30 cellular contexts compared by ENCODE assay signal in genomic region chr1:214398490-214398889, GRCh38.
"Had no signal": no experiment of that assay in that cellular context is flagged by ENCODE, and none has a peak within 500 bp of the region (broad histone marks: within the 10 kb centered on the region; RNA-seq: fewer than 3 reads in every experiment).

No MANE protein-coding gene starts in this region.

- H3K27ac ChIP-seq: ascending aorta, VCaP had no signal

- H3K4me3 Mint-ChIP-seq: activated CD4-positive, alpha-beta memory T cell treated with anti-CD3 and anti-CD28 coated beads, Interleukin-2, amount 10 ng/mL, durations not matched to agents 7 days and 5 days; activated CD4-positive, alpha-beta T cell treated with anti-CD3 and anti-CD28 coated beads for 36 hours; activated CD4-positive, alpha-beta T cell treated with anti-CD3 and anti-CD28 coated beads, Interleukin-2, amount 10 ng/mL, durations not matched to agents 7 days and 5 days; activated CD8-positive, alpha-beta memory T cell treated with anti-CD3 and anti-CD28 coated beads, Interleukin-2, amount 10 ng/mL, durations not matched to agents 7 days and 5 days; activated CD8-positive, alpha-beta T cell treated with anti-CD3 and anti-CD28 coated beads, Interleukin-2, amount 10 ng/mL, durations not matched to agents 7 days and 5 days; activated naive CD4-positive, alpha-beta T cell treated with anti-CD3 and anti-CD28 coated beads, Interleukin-2, amount 10 ng/mL, durations not matched to agents 7 days and 5 days; activated naive CD4-positive, alpha-beta T cell treated with anti-CD3 and anti-CD28 coated beads, Interleukin-2, amount 50 U/mL, for 24 hours; activated naive CD8-positive, alpha-beta T cell; activated naive CD8-positive, alpha-beta T cell treated with anti-CD3 and anti-CD28 coated beads, Interleukin-2, amount 50 U/mL, for 24 hours; activated T-cell treated with anti-CD3 and anti-CD28 coated beads, Interleukin-2, amount 50 U/mL, for 24 hours; brain had no signal

- H3K27ac Mint-ChIP-seq: activated CD4-positive, alpha-beta T cell treated with anti-CD3 and anti-CD28 coated beads for 36 hours; activated CD8-positive, alpha-beta memory T cell treated with anti-CD3 and anti-CD28 coated beads, Interleukin-2, amount 10 ng/mL, durations not matched to agents 7 days and 5 days; activated naive CD4-positive, alpha-beta T cell treated with anti-CD3 and anti-CD28 coated beads, Interleukin-2, amount 50 U/mL, for 24 hours; activated naive CD8-positive, alpha-beta T cell; activated T-cell treated with anti-CD3 and anti-CD28 coated beads, Interleukin-2, amount 50 U/mL, for 24 hours; brain had no signal

- H3K9me3 ChIP-seq: ascending aorta had no signal

- H3K9me3 Mint-ChIP-seq: activated naive CD4-positive, alpha-beta T cell treated with anti-CD3 and anti-CD28 coated beads, Interleukin-2, amount 50 U/mL, for 24 hours; activated T-cell treated with anti-CD3 and anti-CD28 coated beads, Interleukin-2, amount 50 U/mL, for 24 hours; brain had no signal

- H3K4me1 Mint-ChIP-seq: brain had no signal

- DNase-seq: activated CD4-positive, alpha-beta memory T cell treated with anti-CD3 and anti-CD28 coated beads, Interleukin-2, amount 10 ng/mL, durations not matched to agents 7 days and 5 days; activated CD4-positive, alpha-beta T cell treated with anti-CD3 and anti-CD28 coated beads for 1 hour; activated CD4-positive, alpha-beta T cell treated with anti-CD3 and anti-CD28 coated beads for 36 hours; activated CD4-positive, alpha-beta T cell treated with anti-CD3 and anti-CD28 coated beads for 48 hours; activated CD4-positive, alpha-beta T cell treated with anti-CD3 and anti-CD28 coated beads, Interleukin-2, amount 10 ng/mL, durations not matched to agents 7 days and 5 days; activated CD4-positive, alpha-beta T cell treated with anti-CD3 and anti-CD28 coated beads, Interleukin-2, amount 50 U/mL, for 48 hours; activated CD4-positive, CD25-positive, alpha-beta regulatory T cell; activated CD8-positive, alpha-beta memory T cell treated with anti-CD3 and anti-CD28 coated beads for 24 hours; activated CD8-positive, alpha-beta memory T cell treated with anti-CD3 and anti-CD28 coated beads, Interleukin-2, amount 10 ng/mL, durations not matched to agents 7 days and 5 days; activated CD8-positive, alpha-beta memory T cell treated with anti-CD3 and anti-CD28 coated beads, Interleukin-2, amount 50 U/mL, for 48 hours; activated CD8-positive, alpha-beta T cell treated with anti-CD3 and anti-CD28 coated beads, Interleukin-2, amount 10 ng/mL, durations not matched to agents 7 days and 5 days; activated effector memory CD4-positive, alpha-beta T cell treated with Interleukin-2 at 50 U/mL for 16 hours; activated gamma-delta T cell; activated naive CD4-positive, alpha-beta T cell treated with anti-CD3 and anti-CD28 coated beads, Interleukin-2, amount 10 ng/mL, durations not matched to agents 7 days and 5 days; activated naive CD4-positive, alpha-beta T cell treated with Interleukin-2 at 50 U/mL for 16 hours; activated naive CD8-positive, alpha-beta T cell treated with anti-CD3 and anti-CD28 coated beads, Interleukin-2, amount 10 ng/mL, durations not matched to agents 7 days and 5 days; activated naive CD8-positive, alpha-beta T cell treated with anti-CD3 and anti-CD28 coated beads, Interleukin-2, amount 50 U/mL, for 24 hours; activated T-cell treated with anti-CD3 and anti-CD28 coated beads, Interleukin-2, amount 50 U/mL, for 24 hours; activated T-cell treated with anti-CD3 and anti-CD28 coated beads, Interleukin-2, amount 50 U/mL, for 48 hours; amygdala; anterior cingulate cortex; central memory CD4-positive, alpha-beta T cell; T-helper 1 cell; T-helper 2 cell; T-helper 9 cell had no signal

- H3K36me3 Mint-ChIP-seq: activated naive CD4-positive, alpha-beta T cell treated with anti-CD3 and anti-CD28 coated beads, Interleukin-2, amount 50 U/mL, for 24 hours; activated naive CD8-positive, alpha-beta T cell had no signal

- H3K4me1 ChIP-seq: ascending aorta had no signal

- H3K27me3 ChIP-seq: ascending aorta had no signal

- H3K4me3 ChIP-seq: ascending aorta had no signal

- H3K27me3 Mint-ChIP-seq: activated CD4-positive, alpha-beta T cell treated with anti-CD3 and anti-CD28 coated beads, Interleukin-2, amount 10 ng/mL, durations not matched to agents 7 days and 5 days; activated naive CD4-positive, alpha-beta T cell treated with anti-CD3 and anti-CD28 coated beads, Interleukin-2, amount 10 ng/mL, durations not matched to agents 7 days and 5 days; activated naive CD4-positive, alpha-beta T cell treated with anti-CD3 and anti-CD28 coated beads, Interleukin-2, amount 50 U/mL, for 24 hours; activated naive CD8-positive, alpha-beta T cell; activated naive CD8-positive, alpha-beta T cell treated with anti-CD3 and anti-CD28 coated beads, Interleukin-2, amount 50 U/mL, for 24 hours had no signal
